ENCODE assay signal across 19 cellular contexts in the genomic region with DNA sequence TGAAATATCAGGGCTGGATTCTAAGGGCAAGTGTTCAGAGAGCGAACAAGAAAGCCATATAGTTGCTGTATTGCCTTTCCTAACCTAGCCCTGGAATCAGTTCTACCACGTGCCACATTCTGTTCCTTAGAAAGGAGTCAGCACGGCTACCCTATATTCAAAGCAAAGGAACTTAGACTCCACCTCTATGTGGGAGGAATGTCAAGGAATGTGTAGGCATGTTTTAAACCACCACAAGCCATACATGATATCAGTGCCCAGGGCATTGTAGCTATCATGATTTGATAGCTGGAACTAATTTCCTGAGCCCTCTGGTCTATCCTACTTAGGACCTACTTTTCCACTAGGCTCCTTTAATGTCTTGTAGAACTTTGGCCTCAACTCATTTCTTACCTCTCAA. TPM values are rescaled to one million over a fixed set of nuclear protein-coding genes. Genes with fewer than 3 reads are reported as not detected.
DNase-seq lines count a peak whose midpoint lies in the region; ATAC-seq, FAIRE-seq and TF ChIP-seq lines count a peak whose summit lies in the region.
"Had no signal": no experiment of that assay in that cellular context is flagged by ENCODE, and none has a peak within 500 bp of the region (broad histone marks: within the 10 kb centered on the region; RNA-seq: fewer than 3 reads in every experiment).

No MANE protein-coding gene starts in this region.

- H3K27ac Mint-ChIP-seq in stimulated activated naive CD8-positive, alpha-beta T cell treated with anti-CD3 and anti-CD28 coated beads, Interleukin-15, Interleukin-2, amounts not matched to agents 100 ng/mL and 50 ng/mL, for 24 hours, result peak overlapping the region; percentile 68
- 0 out of 2 replicates have a peak overlapping the region, but pooled peaks have one; percentile 41 for H3K27ac Mint-ChIP-seq in WTC11
- H3K27ac Mint-ChIP-seq in type B pancreatic cell, result no peak overlapping the region
- H3K27ac Mint-ChIP-seq in neural progenitor cell, result no peak overlapping the region
- H3K27ac Mint-ChIP-seq: endodermal cell, GM23338 had no signal

- no peak for TF ChIP-seq CTCF in WTC11 (IDR thresholded peaks at IDR 0.05)
- no peak for TF ChIP-seq CTCF in keratinocyte (optimal IDR thresholded peaks at IDR 0.05 in 1 of 3, IDR thresholded peaks at IDR 0.05 in 1 of 3, conservative IDR thresholded peaks at IDR 0.05 in 1 of 3; ENCODE audit: extremely low read depth in 1 of 3, insufficient read depth in 2 of 3, low read length in 3 of 3)
- no peak for TF ChIP-seq CTCF in type B pancreatic cell (conservative IDR thresholded peaks at IDR 0.05)
- no peak for TF ChIP-seq CTCF in neural progenitor cell (IDR thresholded peaks at IDR 0.05)

- H4K20me1 ChIP-seq in keratinocyte (ENCODE audit: control insufficient read depth, extremely low read depth, insufficient read depth, low read length), result no peaks in the 10 kb centered on the region
- peaks cover 26% of the 10 kb centered on the region for H4K20me1 ChIP-seq in neural progenitor cell (ENCODE audit: low read depth)

- peaks cover 34% of the 10 kb centered on the region for H3K79me2 ChIP-seq in keratinocyte (ENCODE audit: control insufficient read depth, insufficient read depth, low read length)
- H3K79me2 ChIP-seq in neural progenitor cell (ENCODE audit: low read depth), result peaks cover 21% of the 10 kb centered on the region

- peaks cover 20% of the 10 kb centered on the region for H3K36me3 Mint-ChIP-seq in stimulated activated naive CD8-positive, alpha-beta T cell treated with anti-CD3 and anti-CD28 coated beads, Interleukin-15, Interleukin-2, amounts not matched to agents 100 ng/mL and 50 ng/mL, for 24 hours (ENCODE audit: low read depth)
- H3K36me3 Mint-ChIP-seq in WTC11, result peaks cover 5% of the 10 kb centered on the region
- no peaks in the 10 kb centered on the region for H3K36me3 Mint-ChIP-seq in type B pancreatic cell
- H3K36me3 Mint-ChIP-seq in neural progenitor cell, result peaks cover 3% of the 10 kb centered on the region

- no peak overlapping the region for H3K9ac ChIP-seq in keratinocyte (ENCODE audit: control insufficient read depth, extremely low read depth, insufficient read depth, low read length)
- no peak overlapping the region for H3K9ac ChIP-seq in neural progenitor cell

- no peaks in the 10 kb centered on the region for H3K9me3 Mint-ChIP-seq in stimulated activated naive CD8-positive, alpha-beta T cell treated with anti-CD3 and anti-CD28 coated beads, Interleukin-15, Interleukin-2, amounts not matched to agents 100 ng/mL and 50 ng/mL, for 24 hours
- H3K9me3 Mint-ChIP-seq in WTC11 (no peaks in the 10 kb centered on the region), type B pancreatic cell (no peaks in the 10 kb centered on the region), neural progenitor cell (peaks cover under 1% of the 10 kb centered on the region)
- H3K9me3 Mint-ChIP-seq: endodermal cell had no signal

- H2AFZ ChIP-seq in keratinocyte (ENCODE audit: control insufficient read depth, low read length), result peak overlapping the region; percentile 9
- no peak overlapping the region for H2AFZ ChIP-seq in neural progenitor cell (replicated peaks)
- H2AFZ ChIP-seq: GM23338 had no signal

- peak overlapping the region; percentile 14 for H3K27ac ChIP-seq in keratinocyte (ENCODE audit: control insufficient read depth, insufficient read depth, low read length)
- H3K27ac ChIP-seq in neural progenitor cell, result no peak overlapping the region
- H3K27ac ChIP-seq: right lobe of liver had no signal

- FAIRE-seq in keratinocyte (lab: Jason Lieb, UNC), result peak; percentile 9
- FAIRE-seq: HTR-8/SVneo had no signal

- dilution Hi-C loops in keratinocyte (cut with MboI; ENCODE audit: extremely low pct_ligation_motif_present, low sequenced_read_pairs), result no loop called here

- no peak for ATAC-seq in stimulated activated naive CD8-positive, alpha-beta T cell treated with anti-CD3 and anti-CD28 coated beads, Interleukin-15, Interleukin-2, amounts not matched to agents 100 U/mL and 50 U/mL, for 24 hours
- ATAC-seq in WTC11, result no peak
- ATAC-seq: GM23338, right lobe of liver had no signal

- H3K4me2 ChIP-seq in keratinocyte (ENCODE audit: control insufficient read depth, extremely low read depth, insufficient read depth, low read depth, low read length) (no peak overlapping the region), neural progenitor cell (no peak overlapping the region)

- DNase-seq in stimulated activated naive CD8-positive, alpha-beta T cell treated with anti-CD3 and anti-CD28 coated beads, Interleukin-15, Interleukin-2, amounts not matched to agents 100 U/mL and 50 U/mL, for 24 hours, result no peak
- DNase-seq in WTC11 (ENCODE audit: low spot score) (no peak), keratinocyte (ENCODE audit: low read depth, low spot score) (no peak), type B pancreatic cell (ENCODE audit: extremely low spot score, unreplicated experiment) (no peak), NCI-H345 (lab: John Stamatoyannopoulos, UW) (no peak), neural progenitor cell (ENCODE audit: low spot score) (no peak), HPDE6-E6E7 (ENCODE audit: extremely low spot score) (no peak)
- DNase-seq: activated CD4-positive, alpha-beta T cell treated with anti-CD3 and anti-CD28 coated beads for 4 hours; activated effector memory CD4-positive, alpha-beta T cell treated with anti-CD3 and anti-CD28 coated beads, Interleukin-2, amount 50 U/mL, for 16 hours; endodermal cell; NCI-H2081; NCI-H69; Peyer's patch; right lobe of liver; uterus had no signal

- POLR2A ChIA-PET in WTC11 (lab: Charles Lee), result no interaction called here

- H3K27me3 ChIP-seq in keratinocyte (ENCODE audit: control insufficient read depth, extremely low read depth, insufficient read depth, low read length), result no peaks in the 10 kb centered on the region
- H3K27me3 ChIP-seq in neural progenitor cell, result peaks cover 12% of the 10 kb centered on the region
- H3K27me3 ChIP-seq: cardiac muscle cell, Peyer's patch, right lobe of liver, uterus had no signal

- no peaks in the 10 kb centered on the region for H3K9me3 ChIP-seq in keratinocyte (ENCODE audit: control insufficient read depth, low read depth, low read length)
- no peaks in the 10 kb centered on the region for H3K9me3 ChIP-seq in neural progenitor cell (ENCODE audit: low read depth)
- H3K9me3 ChIP-seq: Peyer's patch, right lobe of liver, uterus had no signal

- H3K36me3 ChIP-seq in keratinocyte (ENCODE audit: control insufficient read depth in 2 of 2, extremely low read depth in 1 of 2, insufficient read depth in 2 of 2, low read length in 2 of 2) (peaks cover 1 to 9% of the 10 kb centered on the region in 2 experiments), neural progenitor cell (peaks cover under 1% of the 10 kb centered on the region)
- H3K36me3 ChIP-seq: uterus had no signal

- peaks cover 67% of the 10 kb centered on the region for H3K4me1 Mint-ChIP-seq in stimulated activated naive CD8-positive, alpha-beta T cell treated with anti-CD3 and anti-CD28 coated beads, Interleukin-15, Interleukin-2, amounts not matched to agents 100 ng/mL and 50 ng/mL, for 24 hours (ENCODE audit: low read depth)
- H3K4me1 Mint-ChIP-seq in WTC11 (peaks cover 42% of the 10 kb centered on the region), type B pancreatic cell (ENCODE audit: unreplicated experiment) (peaks cover 24% of the 10 kb centered on the region), neural progenitor cell (peaks cover 36% of the 10 kb centered on the region)

- H3K4me1 ChIP-seq in keratinocyte (ENCODE audit: control insufficient read depth, extremely low read depth, insufficient read depth, low read length) (peaks cover 33% of the 10 kb centered on the region), neural progenitor cell (peaks cover 26% of the 10 kb centered on the region)

- H3K9me1 ChIP-seq in keratinocyte (ENCODE audit: control insufficient read depth, extremely low read depth, insufficient read depth, low read length), result no peaks in the 10 kb centered on the region

- CTCF ChIA-PET in WTC11 (lab: Charles Lee), result interaction anchor here (1.9 kb wide), 1 partner anchor 40 kb away, joined by 10 read pairs; no protein-coding TSS in a partner anchor

- H3K4me3 Mint-ChIP-seq in stimulated activated naive CD8-positive, alpha-beta T cell treated with anti-CD3 and anti-CD28 coated beads, Interleukin-15, Interleukin-2, amounts not matched to agents 100 ng/mL and 50 ng/mL, for 24 hours, result no peak overlapping the region
- no peak overlapping the region for H3K4me3 Mint-ChIP-seq in WTC11
- H3K4me3 Mint-ChIP-seq in type B pancreatic cell, result peak overlapping the region; percentile 45
- H3K4me3 Mint-ChIP-seq in neural progenitor cell, result no peak overlapping the region
- H3K4me3 Mint-ChIP-seq: endodermal cell had no signal

- H3K27me3 Mint-ChIP-seq in stimulated activated naive CD8-positive, alpha-beta T cell treated with anti-CD3 and anti-CD28 coated beads, Interleukin-15, Interleukin-2, amounts not matched to agents 100 ng/mL and 50 ng/mL, for 24 hours, result no peaks in the 10 kb centered on the region
- peaks cover 5% of the 10 kb centered on the region for H3K27me3 Mint-ChIP-seq in WTC11 (ENCODE audit: low read depth)
- no peaks in the 10 kb centered on the region for H3K27me3 Mint-ChIP-seq in type B pancreatic cell
- H3K27me3 Mint-ChIP-seq in neural progenitor cell (ENCODE audit: insufficient read depth, low read depth), result peaks cover 3% of the 10 kb centered on the region

- no peak overlapping the region for H3K4me3 ChIP-seq in keratinocyte (ENCODE audit: control insufficient read depth in 2 of 3, extremely low read depth in 1 of 3, insufficient read depth in 2 of 3, low read depth in 1 of 3, low read length in 3 of 3)
- H3K4me3 ChIP-seq in neural progenitor cell, result no peak overlapping the region
- H3K4me3 ChIP-seq: cardiac muscle cell, GM23338, Peyer's patch, right lobe of liver, uterus had no signal

- peaks cover 30% of the 10 kb centered on the region for H3F3A ChIP-seq in neural progenitor cell (ENCODE audit: low read depth)

RNA-seq across cellular contexts. Expression of gene EIF4ENIF1, which starts 2.5 kb away (rescaled TPM):
- 19.7 to 23.6 TPM (median 22.8 TPM) in 3 replicates for total RNA-seq in WTC11 (2021)
- 9.9 to 16.4 TPM (median 14.4 TPM) in 3 replicates for polyA plus RNA-seq in keratinocyte
- polyA plus RNA-seq in keratinocyte (2011; ENCODE audit: low read depth), result 11.5 TPM
- 11.5 and 13.0 TPM in 2 replicates for polyA plus RNA-seq in keratinocyte (2011; cell fraction: cytosol; rRNA removed)
- polyA plus RNA-seq in keratinocyte (2011; cell fraction: nucleus; rRNA removed), result 30.2 and 34.7 TPM in 2 replicates
- 13.2 and 17.1 TPM in 2 replicates for polyA plus RNA-seq in keratinocyte (2012; ENCODE audit: low replicate concordance)
- 13.2 to 21.5 TPM (median 18.1 TPM) in 3 replicates for polyA minus RNA-seq in keratinocyte
- polyA minus RNA-seq in keratinocyte (2011; cell fraction: cytosol; rRNA and poly(A)+ RNA removed), result 9.2 TPM
- polyA minus RNA-seq in keratinocyte (2011; cell fraction: nucleus; rRNA and poly(A)+ RNA removed), result 13.9 and 20.4 TPM in 2 replicates
- 38.8 and 42.6 TPM in 2 replicates for total RNA-seq in type B pancreatic cell (ENCODE audit: low replicate concordance)
- 21.4 and 26.4 TPM in 2 replicates for total RNA-seq in neural progenitor cell (ENCODE audit: low replicate concordance)

RNA-seq across cellular contexts. Expression of gene SFI1, which starts 4.2 kb away (rescaled TPM):
- 37.9 to 43.6 TPM (median 38.7 TPM) in 3 replicates for total RNA-seq in WTC11 (2021)
- polyA plus RNA-seq in keratinocyte, result 6.6 to 12.0 TPM (median 10.7 TPM) in 3 replicates
- polyA plus RNA-seq in keratinocyte (2011; ENCODE audit: low read depth), result 7.3 TPM
- polyA plus RNA-seq in keratinocyte (2011; cell fraction: cytosol; rRNA removed), result 2.5 and 2.7 TPM in 2 replicates
- polyA plus RNA-seq in keratinocyte (2011; cell fraction: nucleus; rRNA removed), result 58.3 and 59.4 TPM in 2 replicates
- polyA plus RNA-seq in keratinocyte (2012; ENCODE audit: low replicate concordance), result 5.8 and 9.0 TPM in 2 replicates
- polyA minus RNA-seq in keratinocyte, result 11.3 to 27.6 TPM (median 26.5 TPM) in 3 replicates
- polyA minus RNA-seq in keratinocyte (2011; cell fraction: cytosol; rRNA and poly(A)+ RNA removed), result 8.8 TPM
- polyA minus RNA-seq in keratinocyte (2011; cell fraction: nucleus; rRNA and poly(A)+ RNA removed), result 22.3 and 30.6 TPM in 2 replicates
- total RNA-seq in type B pancreatic cell (ENCODE audit: low replicate concordance), result 28.7 and 50.3 TPM in 2 replicates
- total RNA-seq in neural progenitor cell (ENCODE audit: low replicate concordance), result 25.0 and 27.6 TPM in 2 replicates

Comparison
In these comparisons a context has a peak if more than half of its experiments do, and no peak if none do; other contexts are left out.
1. H3K27ac Mint-ChIP-seq: peak in stimulated activated naive CD8-positive, alpha-beta T cell treated with anti-CD3 and anti-CD28 coated beads, Interleukin-15, Interleukin-2, amounts not matched to agents 100 ng/mL and 50 ng/mL, for 24 hours (single experiment) and WTC11 (single experiment); none in type B pancreatic cell (single experiment) and neural progenitor cell (single experiment).